ENCODE assay signal across 2 cellular contexts in genomic region chr10:45389671-45390070, GRCh38. TPM values are rescaled to one million over a fixed set of nuclear protein-coding genes. Genes with fewer than 3 reads are reported as not detected.
"Had no signal": no experiment of that assay in that cellular context is flagged by ENCODE, and none has a peak within 500 bp of the region (broad histone marks: within the 10 kb centered on the region; RNA-seq: fewer than 3 reads in every experiment).

No MANE protein-coding gene starts in this region.

RNA-seq across cellular contexts. Expression of gene ALOX5, which starts 15.7 kb away (rescaled TPM):
- total RNA-seq: GM23248, HFFc6 had no signal
- polyA plus RNA-seq: GM23248 had no signal
